In genomic region chr19:37779139-37780035, GRCh38 we compare ENCODE assay signal across 1 cellular context.
TF ChIP-seq lines count a peak whose summit lies in the region.

Gene ZNF573 (minus strand): TSS chr19:37779586. CDS start chr19:37773729, 5,857 bp downstream.

TF ChIP-seq in GM12878, 131 proteins besides CTCF, POLR2A, EP300 and RAD21 (continued from another document and continues in another):
- no peak for TF ChIP-seq BCL3 (IDR thresholded peaks at IDR 0.05; ENCODE audit: borderline replicate concordance, insufficient read depth, low read depth, low read length, poor library complexity, severe bottlenecking)
- TF ChIP-seq BHLHE40 (IDR thresholded peaks at IDR 0.05; ENCODE audit: borderline replicate concordance in 1 of 2, low read depth in 2 of 2, low read length in 1 of 2), result peak; percentile 77 to 88
- no peak for TF ChIP-seq E2F8 (IDR thresholded peaks at IDR 0.05; ENCODE audit: low read depth, partially characterized antibody)
- peak; percentile 11; the same call in 1 of the 2 replicates for TF ChIP-seq BACH1 (IDR thresholded peaks at IDR 0.05; ENCODE audit: borderline replicate concordance)
- TF ChIP-seq TCF12 (IDR thresholded peaks at IDR 0.05; ENCODE audit: low read depth, low read length), result peak; percentile 67; the same call in 1 of the 2 replicates
- TF ChIP-seq CREM (IDR thresholded peaks at IDR 0.05; ENCODE audit: low read depth), result peak; percentile 43; the same call in 1 of the 2 replicates
- TF ChIP-seq SIX5 (IDR thresholded peaks at IDR 0.05; ENCODE audit: low read depth, low read length, severe bottlenecking), result peak; percentile 82
- TF ChIP-seq CBX5 (IDR thresholded peaks at IDR 0.05; ENCODE audit: low read depth), result 0 out of 2 replicates have a peak, but pooled peaks have one; percentile 18
- peak; percentile 22; the same call in 1 of the 2 replicates for TF ChIP-seq CHD2 (IDR thresholded peaks at IDR 0.05; ENCODE audit: borderline replicate concordance, low read depth, low read length)
- TF ChIP-seq SREBF2 (IDR thresholded peaks at IDR 0.05; ENCODE audit: low read length), result no peak
- peak; percentile 97 for TF ChIP-seq YY1 (IDR thresholded peaks at IDR 0.05; ENCODE audit: low read depth, low read length)
- no peak for TF ChIP-seq KDM1A (IDR thresholded peaks at IDR 0.05; ENCODE audit: borderline replicate concordance)
- TF ChIP-seq RFX5 (IDR thresholded peaks at IDR 0.05; ENCODE audit: low read depth, low read length), result no peak
- TF ChIP-seq RUNX3 (IDR thresholded peaks at IDR 0.05; ENCODE audit: low read length), result peak; percentile 80
- TF ChIP-seq ZBTB11 (CRISPR knock-in tag; IDR thresholded peaks at IDR 0.05), result peak; percentile 62; the same call in 1 of the 2 replicates
- TF ChIP-seq ZNF687 (IDR thresholded peaks at IDR 0.05), result 0 out of 2 replicates have a peak, but pooled peaks have one; percentile 33
- 0 out of 2 replicates have a peak, but pooled peaks have one; percentile 59 for TF ChIP-seq TCF3 (IDR thresholded peaks at IDR 0.05; ENCODE audit: borderline replicate concordance, insufficient read depth, low read depth, low read length)
- no peak for TF ChIP-seq HDAC6 (IDR thresholded peaks at IDR 0.05; ENCODE audit: unreplicated experiment)
- TF ChIP-seq ELK1 (IDR thresholded peaks at IDR 0.05; ENCODE audit: low read depth, low read length), result no peak; the same call in 1 of the 2 replicates
- no peak; the same call in 1 of the 2 replicates for TF ChIP-seq USF2 (IDR thresholded peaks at IDR 0.05; ENCODE audit: borderline replicate concordance, low read depth, low read length)
- no peak for TF ChIP-seq CBX3 (IDR thresholded peaks at IDR 0.05; ENCODE audit: borderline replicate concordance, low read depth)
- 0 out of 2 replicates have a peak, but pooled peaks have one; percentile 33 for TF ChIP-seq STAT1 (conservative IDR thresholded peaks at IDR 0.05)
- TF ChIP-seq NR2C1 (IDR thresholded peaks at IDR 0.05), result peak; percentile 62
- no peak for TF ChIP-seq SMARCA5 (IDR thresholded peaks at IDR 0.05)
- TF ChIP-seq CBFB (IDR thresholded peaks at IDR 0.05; ENCODE audit: low read depth), result peak; percentile 45; the same call in 1 of the 2 replicates
- TF ChIP-seq WRNIP1 (IDR thresholded peaks at IDR 0.05; ENCODE audit: borderline replicate concordance, low read depth, low read length), result no peak
- peak; percentile 47; the same call in 1 of the 2 replicates for TF ChIP-seq IRF4 (IDR thresholded peaks at IDR 0.05; ENCODE audit: low read depth, low read length)
- TF ChIP-seq PKNOX1 (IDR thresholded peaks at IDR 0.05), result peak; percentile 79
- 0 out of 2 replicates have a peak, but pooled peaks have one; percentile 23 for TF ChIP-seq RBBP5 (conservative IDR thresholded peaks at IDR 0.05)
- TF ChIP-seq MTA2 (IDR thresholded peaks at IDR 0.05; ENCODE audit: low read depth), result 0 out of 2 replicates have a peak, but pooled peaks have one; percentile 39
- no peak for TF ChIP-seq ETV6 (conservative IDR thresholded peaks at IDR 0.05 in 1 of 2, IDR thresholded peaks at IDR 0.05 in 1 of 2; ENCODE audit: borderline replicate concordance in 1 of 2, low read depth in 1 of 2)
- peak; percentile 43 to 49; a peak in 2 of 4 replicates for TF ChIP-seq IKZF2 (IDR thresholded peaks at IDR 0.05)
- TF ChIP-seq STAT3 (IDR thresholded peaks at IDR 0.05; ENCODE audit: low read depth, low read length), result no peak
- TF ChIP-seq TAF1 (IDR thresholded peaks at IDR 0.05; ENCODE audit: borderline replicate concordance, low read depth, low read length), result peak; percentile 69; the same call in 1 of the 2 replicates
- peak; percentile 39; the same call in 1 of the 2 replicates for TF ChIP-seq SIN3A (IDR thresholded peaks at IDR 0.05; ENCODE audit: low read depth, low read length)
- no peak for TF ChIP-seq SMC3 (IDR thresholded peaks at IDR 0.05; ENCODE audit: borderline replicate concordance, low read length)
- peak; percentile 42; the same call in 1 of the 2 replicates for TF ChIP-seq IRF5 (IDR thresholded peaks at IDR 0.05; ENCODE audit: borderline replicate concordance)
- TF ChIP-seq CEBPZ (IDR thresholded peaks at IDR 0.05; ENCODE audit: low read depth, low read length), result no peak
- no peak for TF ChIP-seq EZH2 (IDR thresholded peaks at IDR 0.05; ENCODE audit: borderline replicate concordance, control insufficient read depth, low read depth, low read length)
